Comparison of ENCODE assay signal across 1 cellular context in the genomic region with DNA sequence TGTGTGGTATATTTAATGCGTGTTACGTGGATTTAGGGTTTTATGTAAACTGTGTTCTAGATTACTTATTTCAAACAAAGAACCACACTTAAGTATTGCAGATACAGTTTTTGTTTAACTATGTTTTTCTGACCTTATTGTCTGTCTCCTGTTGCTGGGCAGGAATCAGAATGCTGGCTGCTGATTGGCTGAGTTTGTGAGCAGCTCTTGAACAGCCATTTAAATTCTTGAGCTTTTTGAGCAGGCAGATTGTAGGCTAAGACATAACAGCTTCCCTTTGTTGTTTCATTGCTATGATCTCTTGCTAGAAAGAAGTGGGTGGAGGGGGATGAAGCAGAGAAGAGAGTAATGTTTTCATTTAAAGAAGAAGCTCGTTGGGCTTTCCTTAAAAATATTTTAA.
TF ChIP-seq lines count a peak whose summit lies in the region.

No MANE protein-coding gene starts in this region.

TF ChIP-seq in HepG2, 621 proteins besides CTCF, POLR2A, EP300 and RAD21 (continued from another document):
- TF ChIP-seq HMG20B (CRISPR knock-in tag; conservative IDR thresholded peaks at IDR 0.05) (no peak), RFXAP (CRISPR knock-in tag; IDR thresholded peaks at IDR 0.05; ENCODE audit: borderline replicate concordance) (peak; percentile 99), ELF1 (CRISPR knock-in tag; IDR thresholded peaks at IDR 0.05) (no peak)
TF ChIP-seq in HepG2: peak in this region for 5.
